16 cellular contexts compared by ENCODE assay signal in the genomic region with DNA sequence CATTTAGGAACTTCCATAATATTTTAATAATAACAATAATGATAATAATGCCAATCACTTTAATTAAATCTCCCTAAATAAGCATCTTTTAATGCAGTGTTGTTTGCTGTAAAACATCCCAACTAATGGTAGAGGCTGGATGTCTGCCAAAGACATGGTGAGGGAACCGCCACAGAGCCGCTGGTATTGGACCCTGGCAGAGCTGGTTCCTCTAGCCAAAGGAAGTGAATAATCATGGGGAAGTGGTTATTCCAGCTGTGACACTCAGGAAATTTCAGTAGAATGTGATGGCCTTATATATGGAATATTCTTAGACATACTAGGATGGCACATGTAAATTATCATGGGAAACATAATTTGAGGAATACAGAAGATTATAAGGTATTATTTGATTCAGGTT.
DNase-seq lines count a peak whose midpoint lies in the region; ATAC-seq, FAIRE-seq and TF ChIP-seq lines count a peak whose summit lies in the region.
"Had no signal": no experiment of that assay in that cellular context is flagged by ENCODE, and none has a peak within 500 bp of the region (broad histone marks: within the 10 kb centered on the region; RNA-seq: fewer than 3 reads in every experiment).

No MANE protein-coding gene starts in this region.

- no peak for DNase-seq in H54 (ENCODE audit: insufficient read length, low spot score)
- no peak for DNase-seq in activated B cell treated with CpG ODN at 0.5 μM for 24 hours
- no peak for DNase-seq in ureter (ENCODE audit: low spot score)
- DNase-seq: activated CD4-positive, CD25-positive, alpha-beta regulatory T cell treated with anti-CD3 and anti-CD28 coated beads, Interleukin-2, amount 50 U/mL, for 72 hours; effector CD4-positive, alpha-beta T cell; NCI-H524 treated with DMSO at 0.1 percent for 48 hours; ovary; SJCRH30; stimulated activated CD4-positive, alpha-beta T cell treated with anti-CD3 and anti-CD28 coated beads, Interleukin-1b, Interleukin-23, amount 100 ng/mL, for 48 hours had no signal

- intact Hi-C loops in activated B cell treated with CpG ODN at 0.5 μM for 24 hours (cut with micrococcal nuclease), result loop anchor here (1.0 kb wide), 1 partner anchor 24 kb away; no protein-coding TSS in a partner anchor

- POLR2A ChIA-PET in activated B cell treated with CpG ODN at 0.5 μM for 24 hours (lab: Charles Lee), result interaction anchor here (1.0 to 12.5 kb wide), 12 partner anchors 12 to 505 kb away, joined by 3 to 251 read pairs (median 8); a partner anchor contains a TSS

- peaks cover 94% of the 10 kb centered on the region for H3K4me1 Mint-ChIP-seq in activated B cell treated with CpG ODN at 0.5 μM for 24 hours

- H3K9me3 Mint-ChIP-seq in activated B cell treated with CpG ODN at 0.5 μM for 24 hours, result no peaks in the 10 kb centered on the region
- H3K9me3 Mint-ChIP-seq: CD4-positive, alpha-beta memory T cell; stimulated activated effector memory CD8-positive, alpha-beta T cell treated with anti-CD3 and anti-CD28 coated beads, Interleukin-12 subunit alpha, Interleukin-12 subunit beta, amount 100 ng/mL, for 72 hours had no signal

- peak; percentile 15 for FAIRE-seq in H54 (lab: Jason Lieb, UNC)

- no peak overlapping the region for H3K4me3 ChIP-seq in BLaER1
- no peak overlapping the region for H3K4me3 ChIP-seq in muscle layer of duodenum (ENCODE audit: low read depth in 1 of 2, low read length in 2 of 2)
- H3K4me3 ChIP-seq: ovary, SJCRH30 had no signal

- peak overlapping the region; percentile 73 for H3K27ac Mint-ChIP-seq in activated B cell treated with CpG ODN at 0.5 μM for 24 hours
- H3K27ac Mint-ChIP-seq: stimulated activated effector memory CD8-positive, alpha-beta T cell treated with anti-CD3 and anti-CD28 coated beads, Interleukin-12 subunit alpha, Interleukin-12 subunit beta, amount 100 ng/mL, for 72 hours had no signal

- TF ChIP-seq CTCF in activated B cell treated with CpG ODN at 0.5 μM for 24 hours (IDR thresholded peaks at IDR 0.05), result no peak

- no peak for TF ChIP-seq POLR2A in H54 (IDR thresholded peaks at IDR 0.05; ENCODE audit: low read depth, low read length)

- no peaks in the 10 kb centered on the region for H3K27me3 ChIP-seq in BLaER1
- no peaks in the 10 kb centered on the region for H3K27me3 ChIP-seq in muscle layer of duodenum (ENCODE audit: low read depth, low read length)
- H3K27me3 ChIP-seq: ovary, SJCRH30 had no signal

- no peaks in the 10 kb centered on the region for H3K27me3 Mint-ChIP-seq in activated B cell treated with CpG ODN at 0.5 μM for 24 hours
- H3K27me3 Mint-ChIP-seq: CD4-positive, alpha-beta memory T cell had no signal

- H3K27ac ChIP-seq in BLaER1 (no peak overlapping the region), muscle layer of duodenum (ENCODE audit: low read length) (peak overlapping the region; percentile 80)
- H3K27ac ChIP-seq: SJCRH30 had no signal

- H3K4me2 ChIP-seq in BLaER1, result peak overlapping the region; percentile 41

- ATAC-seq in activated B cell treated with CpG ODN at 0.5 μM for 24 hours (ENCODE audit: low read depth) (no peak), HG03342 (IDR thresholded peaks at IDR 0.05; ENCODE audit: unreplicated experiment) (no peak), GM19463 (IDR thresholded peaks at IDR 0.05; ENCODE audit: unreplicated experiment) (no peak), HG02798 (IDR thresholded peaks at IDR 0.05; ENCODE audit: poor library complexity, unreplicated experiment) (no peak)
- ATAC-seq: stimulated activated effector memory CD8-positive, alpha-beta T cell treated with anti-CD3 and anti-CD28 coated beads, Interleukin-12 subunit alpha, Interleukin-12 subunit beta, amount 100 ng/mL, for 72 hours had no signal

- no peak overlapping the region for H3K4me3 Mint-ChIP-seq in activated B cell treated with CpG ODN at 0.5 μM for 24 hours
- H3K4me3 Mint-ChIP-seq: stimulated activated effector memory CD8-positive, alpha-beta T cell treated with anti-CD3 and anti-CD28 coated beads, Interleukin-12 subunit alpha, Interleukin-12 subunit beta, amount 100 ng/mL, for 72 hours had no signal

- H4K20me1 ChIP-seq in BLaER1, result no peaks in the 10 kb centered on the region

- CTCF ChIA-PET in activated B cell treated with CpG ODN at 0.5 μM for 24 hours (lab: Charles Lee), result interaction anchor here (1.1 to 1.7 kb wide), 2 partner anchors 100 to 507 kb away, joined by 3 to 6 read pairs; no protein-coding TSS in a partner anchor

- H3K36me3 Mint-ChIP-seq in activated B cell treated with CpG ODN at 0.5 μM for 24 hours (ENCODE audit: low read depth), result no peaks in the 10 kb centered on the region
- H3K36me3 Mint-ChIP-seq: stimulated activated effector memory CD8-positive, alpha-beta T cell treated with anti-CD3 and anti-CD28 coated beads, Interleukin-12 subunit alpha, Interleukin-12 subunit beta, amount 100 ng/mL, for 72 hours had no signal

- H3K9me3 ChIP-seq in BLaER1 (no peaks in the 10 kb centered on the region; the same call in 1 of the 2 replicates), muscle layer of duodenum (ENCODE audit: control insufficient read depth in 1 of 2, low read length in 2 of 2) (no peaks in the 10 kb centered on the region)
- H3K9me3 ChIP-seq: ovary, SJCRH30 had no signal

- H3K36me3 ChIP-seq in BLaER1 (0 out of 2 replicates have a peak, but pooled peaks cover 3% of the 10 kb centered on the region), muscle layer of duodenum (ENCODE audit: control insufficient read depth in 1 of 2, insufficient read depth in 2 of 2, low read length in 2 of 2) (no peaks in the 10 kb centered on the region)
- H3K36me3 ChIP-seq: ovary, SJCRH30 had no signal

- H3K4me1 ChIP-seq in BLaER1 (peaks cover 14% of the 10 kb centered on the region), muscle layer of duodenum (ENCODE audit: control insufficient read depth in 1 of 2, insufficient read depth in 2 of 2, low read length in 2 of 2) (peaks cover 5% of the 10 kb centered on the region in 2 donors)

- no peak overlapping the region for H3K9ac ChIP-seq in BLaER1
